In the genomic region with DNA sequence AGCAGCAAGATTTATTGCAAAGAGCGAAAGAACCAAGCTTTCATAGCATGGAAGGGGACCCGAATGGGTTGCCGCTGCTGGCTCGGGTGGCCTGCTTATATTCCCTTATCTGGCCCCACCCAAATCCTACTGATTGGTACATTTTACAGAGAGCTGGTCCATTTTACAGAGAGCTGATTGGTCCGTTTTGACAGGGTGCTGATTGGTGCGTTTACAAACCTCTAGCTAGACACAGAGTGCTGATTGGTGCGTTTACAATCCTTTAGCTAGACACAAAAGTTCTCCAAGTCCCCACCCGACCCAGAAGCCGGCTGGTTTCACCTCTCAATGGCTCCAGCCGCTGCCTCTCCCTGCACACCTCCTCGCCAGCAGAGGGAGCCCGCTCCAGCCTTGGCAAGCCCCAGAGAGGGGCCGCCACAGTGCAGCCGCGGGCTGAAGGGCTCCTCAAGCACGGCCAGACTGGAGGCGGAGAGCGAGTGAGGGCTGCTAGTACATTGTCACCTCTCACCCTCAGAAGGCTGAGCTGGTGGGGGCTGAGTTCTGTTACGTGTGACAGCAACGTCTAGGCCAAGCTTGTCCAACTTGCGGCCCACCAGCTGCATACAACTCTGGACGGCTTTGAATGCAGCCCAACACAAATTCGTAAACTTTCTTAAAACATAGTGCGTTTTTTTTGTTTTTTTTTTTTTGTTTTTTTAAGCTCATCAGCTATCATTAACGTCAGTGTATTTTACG, we compare ENCODE assay signal across 9 cellular contexts. TPM values are rescaled to one million over a fixed set of nuclear protein-coding genes. Genes with fewer than 3 reads are reported as not detected.
DNase-seq lines count a peak whose midpoint lies in the region; ATAC-seq, FAIRE-seq and TF ChIP-seq lines count a peak whose summit lies in the region.
"Had no signal": no experiment of that assay in that cellular context is flagged by ENCODE, and none has a peak within 500 bp of the region (broad histone marks: within the 10 kb centered on the region; RNA-seq: fewer than 3 reads in every experiment).

No MANE protein-coding gene starts in this region.

- no peaks in the 10 kb centered on the region for H3K36me3 Mint-ChIP-seq in T-helper 1 cell treated with Interleukin-12 subunit alpha and Interleukin-12 subunit beta and Interleukin-4 antibody, amounts not matched to agents 30 μg/mL and 1 μg/mL, for 36 hours (ENCODE audit: low read depth)
- H3K36me3 Mint-ChIP-seq in astrocyte (ENCODE audit: low read depth, unreplicated experiment), result no peaks in the 10 kb centered on the region

- H2AFZ ChIP-seq in astrocyte (ENCODE audit: low read depth, low read length), result peak overlapping the region; percentile 52

- H3K9me3 ChIP-seq in astrocyte (ENCODE audit: insufficient read depth, low read depth, low read length), result no peaks in the 10 kb centered on the region
- no peaks in the 10 kb centered on the region for H3K9me3 ChIP-seq in left lung
- H3K9me3 ChIP-seq: uterus had no signal

- peak; percentile 98 for ATAC-seq in HG03045 (IDR thresholded peaks at IDR 0.05; ENCODE audit: unreplicated experiment)
- ATAC-seq in left lung, result peak; percentile 91
- no peak for ATAC-seq in HG03108 (IDR thresholded peaks at IDR 0.05; ENCODE audit: unreplicated experiment)
- no peak for ATAC-seq in HG03025 (IDR thresholded peaks at IDR 0.05; ENCODE audit: low FRiP score, unreplicated experiment)

- TF ChIP-seq CTCF in astrocyte (IDR thresholded peaks at IDR 0.05; ENCODE audit: insufficient read depth, low read depth, low read length) (no peak), left lung (IDR thresholded peaks at IDR 0.05) (peak; percentile 18 to 58)

- no peak overlapping the region for H3K27ac Mint-ChIP-seq in T-helper 1 cell treated with Interleukin-12 subunit alpha and Interleukin-12 subunit beta and Interleukin-4 antibody, amounts not matched to agents 30 μg/mL and 1 μg/mL, for 36 hours
- H3K27ac Mint-ChIP-seq in astrocyte (ENCODE audit: unreplicated experiment), result no peak overlapping the region

- H3K27me3 Mint-ChIP-seq in T-helper 1 cell treated with Interleukin-12 subunit alpha and Interleukin-12 subunit beta and Interleukin-4 antibody, amounts not matched to agents 30 μg/mL and 1 μg/mL, for 36 hours (ENCODE audit: low read depth), result peaks cover 11% of the 10 kb centered on the region
- H3K27me3 Mint-ChIP-seq in astrocyte (ENCODE audit: low read depth, unreplicated experiment), result peaks cover 2% of the 10 kb centered on the region

- FAIRE-seq in astrocyte (lab: Jason Lieb, UNC), result no peak

- peak overlapping the region; percentile 73 for H3K4me3 Mint-ChIP-seq in T-helper 1 cell treated with Interleukin-12 subunit alpha and Interleukin-12 subunit beta and Interleukin-4 antibody, amounts not matched to agents 30 μg/mL and 1 μg/mL, for 36 hours
- H3K4me3 Mint-ChIP-seq in astrocyte (ENCODE audit: unreplicated experiment), result no peak overlapping the region

- H3K4me2 ChIP-seq in astrocyte (ENCODE audit: low read length), result peak overlapping the region; percentile 36

- H3K36me3 ChIP-seq in astrocyte (ENCODE audit: insufficient read depth, low read length) (no peaks in the 10 kb centered on the region), left lung (no peaks in the 10 kb centered on the region)
- H3K36me3 ChIP-seq: uterus had no signal

- H3K9me3 Mint-ChIP-seq in T-helper 1 cell treated with Interleukin-12 subunit alpha and Interleukin-12 subunit beta and Interleukin-4 antibody, amounts not matched to agents 30 μg/mL and 1 μg/mL, for 36 hours, result peaks cover 3% of the 10 kb centered on the region
- peaks cover 10% of the 10 kb centered on the region for H3K9me3 Mint-ChIP-seq in astrocyte (ENCODE audit: unreplicated experiment)

- intact Hi-C loops in left lung (cut with DNase I), result no loop called here

- H4K20me1 ChIP-seq in astrocyte (ENCODE audit: insufficient read depth, low read length), result no peaks in the 10 kb centered on the region

- peaks cover 3% of the 10 kb centered on the region for H3K4me1 Mint-ChIP-seq in T-helper 1 cell treated with Interleukin-12 subunit alpha and Interleukin-12 subunit beta and Interleukin-4 antibody, amounts not matched to agents 30 μg/mL and 1 μg/mL, for 36 hours (ENCODE audit: low read depth)
- H3K4me1 Mint-ChIP-seq in astrocyte (ENCODE audit: low read depth, unreplicated experiment), result no peaks in the 10 kb centered on the region

- no peak overlapping the region for H3K27ac ChIP-seq in astrocyte (ENCODE audit: low read depth, low read length)
- H3K27ac ChIP-seq in left lung, result no peak overlapping the region
- H3K27ac ChIP-seq: uterus had no signal

- H3K27me3 ChIP-seq in astrocyte (ENCODE audit: insufficient read depth, low read length) (peaks cover 3% of the 10 kb centered on the region), left lung (no peaks in the 10 kb centered on the region)
- H3K27me3 ChIP-seq: uterus had no signal

- H3K9ac ChIP-seq in astrocyte (ENCODE audit: low read length), result no peak overlapping the region

- no peaks in the 10 kb centered on the region for H3K4me1 ChIP-seq in astrocyte (ENCODE audit: insufficient read depth, low read length)
- no peaks in the 10 kb centered on the region for H3K4me1 ChIP-seq in left lung
- H3K4me1 ChIP-seq: uterus had no signal

- H3K79me2 ChIP-seq in astrocyte (ENCODE audit: insufficient read depth, low read length), result no peaks in the 10 kb centered on the region

- no peak for DNase-seq in astrocyte (ENCODE audit: low read depth)
- peak; percentile 65 to 90 for DNase-seq in left lung
- peak; percentile 34 for DNase-seq in stimulated activated CD8-positive, alpha-beta memory T cell treated with anti-CD3 and anti-CD28 coated beads, Interleukin-15, amount 100 ng/mL, for 24 hours (ENCODE audit: low read depth)

- peak overlapping the region; percentile 36; the same call in 1 of the 2 replicates for H3K4me3 ChIP-seq in GM08714 (ENCODE audit: low read length)
- H3K4me3 ChIP-seq in astrocyte (ENCODE audit: insufficient read depth, low read depth, low read length), result no peak overlapping the region
- peak overlapping the region in 1 of 2 donors; percentile 15 for H3K4me3 ChIP-seq in left lung
- H3K4me3 ChIP-seq: uterus had no signal

RNA-seq across cellular contexts. Expression of a gene that starts 8.7 kb away (rescaled TPM):
- not detected in 2 replicates for total RNA-seq in astrocyte
- not detected for total RNA-seq in left lung
- total RNA-seq: uterus had no signal

RNA-seq across cellular contexts. Expression of a gene that starts 24.1 kb away (rescaled TPM):
- total RNA-seq in astrocyte (51.5 and 58.9 TPM in 2 replicates), left lung (10 to 100 TPM; 24.8 to 25.9 TPM)

Comparison
In these comparisons a context has a peak if more than half of its experiments do, and no peak if none do; other contexts are left out.
1. ATAC-seq: peak in HG03045 (single experiment) and left lung (single experiment); none in HG03108 (single experiment) and HG03025 (single experiment).